8 cellular contexts compared by ENCODE assay signal in genomic region chr16:7185179-7185578, GRCh38.
"Had no signal": no experiment of that assay in that cellular context is flagged by ENCODE, and none has a peak within 500 bp of the region (broad histone marks: within the 10 kb centered on the region; RNA-seq: fewer than 3 reads in every experiment).

No MANE protein-coding gene starts in this region.

- H3K4me3 ChIP-seq: GM12878 had no signal

- ATAC-seq: GM12878 had no signal

- DNase-seq: GDM1, GF-D8 had no signal

- FAIRE-seq: G401.6, GM12878, GM12891, GM12892, GM18507, GM19239 had no signal
